In the genomic region with DNA sequence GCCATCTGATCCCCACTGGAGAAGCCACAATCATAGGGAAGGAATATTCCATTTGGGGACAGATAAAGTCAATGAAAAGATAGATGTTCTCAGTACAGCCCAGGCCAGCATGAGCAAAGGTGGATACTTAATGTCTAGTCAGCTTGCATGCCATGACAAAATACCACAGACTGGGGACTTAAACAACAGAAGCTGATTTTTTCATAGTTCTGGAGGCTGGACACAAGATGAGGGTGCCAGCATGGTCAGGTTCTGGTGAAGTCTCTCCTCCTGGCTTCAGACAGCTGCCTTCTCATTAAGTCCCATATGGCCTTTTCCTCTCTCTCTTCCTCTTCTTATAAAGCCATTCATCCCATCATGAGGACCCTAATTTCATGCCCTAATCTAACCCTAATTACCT, we compare ENCODE assay signal across 19 cellular contexts.
A peak's percentile ranks its signal among the peaks of the same experiment; 100 is the strongest.
DNase-seq lines count a peak whose midpoint lies in the region; ATAC-seq and TF ChIP-seq lines count a peak whose summit lies in the region.
"Had no signal": no experiment of that assay in that cellular context is flagged by ENCODE, and none has a peak within 500 bp of the region (broad histone marks: within the 10 kb centered on the region; RNA-seq: fewer than 3 reads in every experiment).

No MANE protein-coding gene starts in this region.

- H2BK120ac ChIP-seq in trophoblast cell (ENCODE audit: insufficient read depth, low read length, poor library complexity) = no peak overlapping the region

- peaks cover 8% of the 10 kb centered on the region for H3K9me3 Mint-ChIP-seq in MCF 10A (ENCODE audit: unreplicated experiment)
- H3K9me3 Mint-ChIP-seq: CD8-positive, alpha-beta T cell; HFFc6 had no signal

- H2AK5ac ChIP-seq in trophoblast cell (ENCODE audit: low read length) = no peak overlapping the region

- H3K79me2 ChIP-seq in mammary epithelial cell (ENCODE audit: insufficient read depth, low read length) (no peaks in the 10 kb centered on the region), trophoblast cell (ENCODE audit: control insufficient read depth, insufficient read depth, low read length, poor library complexity) (no peaks in the 10 kb centered on the region)

- no peak overlapping the region for H3K14ac ChIP-seq in trophoblast cell (ENCODE audit: low read length)

- no peak for ATAC-seq in HG02678 (IDR thresholded peaks at IDR 0.05; ENCODE audit: unreplicated experiment)
- ATAC-seq: CD8-positive, alpha-beta T cell had no signal

- H3K36me3 Mint-ChIP-seq in MCF 10A (ENCODE audit: insufficient read depth, unreplicated experiment) = peaks cover 54% of the 10 kb centered on the region
- H3K36me3 Mint-ChIP-seq: CD4-positive, CD25-positive, alpha-beta regulatory T cell; CD8-positive, alpha-beta T cell had no signal

- H2BK12ac ChIP-seq in trophoblast cell (ENCODE audit: low read length) = no peak overlapping the region

- TF ChIP-seq CTCF in MCF 10A (IDR thresholded peaks at IDR 0.05; ENCODE audit: unreplicated experiment) (no peak), mammary epithelial cell (conservative IDR thresholded peaks at IDR 0.05 in 1 of 2, IDR thresholded peaks at IDR 0.05 in 1 of 2; ENCODE audit: extremely low read depth in 1 of 2, insufficient read depth in 1 of 2, low read depth in 1 of 2, low read length in 2 of 2) (no peak), WERI-Rb-1 (IDR thresholded peaks at IDR 0.05; ENCODE audit: low read depth, low read length) (no peak)

- H4K12ac ChIP-seq in trophoblast cell (ENCODE audit: low read depth, low read length) = no peak overlapping the region

- no peaks in the 10 kb centered on the region for H3K79me1 ChIP-seq in trophoblast cell (ENCODE audit: low read length)

- no peak overlapping the region for H3K18ac ChIP-seq in trophoblast cell (ENCODE audit: low read length)

- H3K36me3 ChIP-seq in mammary epithelial cell (ENCODE audit: insufficient read depth, low read length) = no peaks in the 10 kb centered on the region
- H3K36me3 ChIP-seq in trophoblast cell (ENCODE audit: control insufficient read depth in 1 of 2, insufficient read depth in 2 of 2, low read length in 2 of 2) = no peaks in the 10 kb centered on the region
- no peaks in the 10 kb centered on the region for H3K36me3 ChIP-seq in WERI-Rb-1
- H3K36me3 ChIP-seq: BLaER1, HAP-1 had no signal

- no peak overlapping the region for H3K4me3 ChIP-seq in mammary epithelial cell (replicated peaks in 1 of 3; ENCODE audit: insufficient read depth in 1 of 3, low read depth in 2 of 3, low read length in 3 of 3)
- H3K4me3 ChIP-seq in trophoblast cell (ENCODE audit: low read depth, low read length) = no peak overlapping the region
- no peak overlapping the region for H3K4me3 ChIP-seq in WERI-Rb-1 (ENCODE audit: low read depth, low read length)
- H3K4me3 ChIP-seq: BLaER1, HAP-1 had no signal

- H2AFZ ChIP-seq in mammary epithelial cell (ENCODE audit: low read depth, low read length) (no peak overlapping the region), trophoblast cell (ENCODE audit: insufficient read depth, low read length, poor library complexity) (no peak overlapping the region)

- H3K9ac ChIP-seq in mammary epithelial cell (ENCODE audit: insufficient read depth, low read length) (no peak overlapping the region), trophoblast cell (ENCODE audit: low read length) (no peak overlapping the region)
- H3K9ac ChIP-seq: BLaER1 had no signal

- H3K4me1 Mint-ChIP-seq in MCF 10A (ENCODE audit: insufficient read depth, unreplicated experiment) = peaks cover 50% of the 10 kb centered on the region
- H3K4me1 Mint-ChIP-seq: B cell had no signal

- POLR2A ChIA-PET in MCF 10A (lab: Yijun Ruan, JAX) = interaction anchor here (0.9 to 1.2 kb wide), 3 partner anchors 10 to 46 kb away, joined by 3 to 5 read pairs (median 3); no protein-coding TSS in a partner anchor

- no peak overlapping the region for H3K23ac ChIP-seq in trophoblast cell (ENCODE audit: low read length)

- H3K4me1 ChIP-seq in mammary epithelial cell (ENCODE audit: insufficient read depth, low read length) (peaks cover 16% of the 10 kb centered on the region), trophoblast cell (ENCODE audit: control insufficient read depth in 1 of 2, insufficient read depth in 2 of 2, low read length in 2 of 2) (peaks cover 0 to 5% of the 10 kb centered on the region in 2 experiments)
- H3K4me1 ChIP-seq: Caco-2 had no signal

- BruUV-seq in MCF 10A (replicated peaks; lab: Mats Ljungman, UMichigan) = no TSS peak
- BruUV-seq in mammary epithelial cell (replicated peaks; lab: Mats Ljungman, UMichigan) = no TSS peak

- H3K4me2 ChIP-seq in mammary epithelial cell (ENCODE audit: insufficient read depth, low read depth, low read length) (no peak overlapping the region), trophoblast cell (ENCODE audit: low read length) (no peak overlapping the region)

- no peaks in the 10 kb centered on the region for H3K9me3 ChIP-seq in mammary epithelial cell (replicated peaks; ENCODE audit: insufficient read depth, low read length)
- peaks cover 2% of the 10 kb centered on the region for H3K9me3 ChIP-seq in trophoblast cell (ENCODE audit: insufficient read depth, low read depth, low read length)
- H3K9me3 ChIP-seq in WERI-Rb-1 (ENCODE audit: severe bottlenecking) = no peaks in the 10 kb centered on the region
- H3K9me3 ChIP-seq: BLaER1, Caco-2, HAP-1 had no signal

- no peak overlapping the region for H4K91ac ChIP-seq in trophoblast cell (ENCODE audit: low read depth, low read length)

- CTCF ChIA-PET in MCF 10A (lab: Yijun Ruan, JAX) (no interaction called here), mammary epithelial cell (lab: Charles Lee; ENCODE audit: low non-redundant PET) (no interaction called here)

- dilution Hi-C loops in mammary epithelial cell (cut with HindIII; ENCODE audit: low sequenced_read_pairs) = loop anchor here (5.0 kb wide), 1 partner anchor 35 kb away; no protein-coding TSS in a partner anchor

- in situ Hi-C loops in mammary epithelial cell (cut with MboI; ENCODE audit: low sequenced_read_pairs in 2 of 2) = no loop called here

- H4K20me1 ChIP-seq in mammary epithelial cell (ENCODE audit: insufficient read depth, low read length) = no peaks in the 10 kb centered on the region
- H4K20me1 ChIP-seq: BLaER1 had no signal

- intact Hi-C loops in MCF 10A (cut with micrococcal nuclease) (no loop called here), mammary epithelial cell (cut with micrococcal nuclease) (no loop called here)

- no peaks in the 10 kb centered on the region for H3K27me3 ChIP-seq in mammary epithelial cell (ENCODE audit: insufficient read depth, low read length)
- no peaks in the 10 kb centered on the region for H3K27me3 ChIP-seq in trophoblast cell (ENCODE audit: insufficient read depth, low read length)
- no peaks in the 10 kb centered on the region for H3K27me3 ChIP-seq in WERI-Rb-1 (ENCODE audit: insufficient read depth, low read depth, severe bottlenecking)
- H3K27me3 ChIP-seq: BLaER1 had no signal

- H3K27ac ChIP-seq in mammary epithelial cell (ENCODE audit: insufficient read depth, low read depth, low read length) (no peak overlapping the region), trophoblast cell (ENCODE audit: low read depth, low read length) (no peak overlapping the region), WERI-Rb-1 (no peak overlapping the region)
- H3K27ac ChIP-seq: 22Rv1, BLaER1, C4-2B had no signal

- no peaks in the 10 kb centered on the region for H3K27me3 Mint-ChIP-seq in MCF 10A (ENCODE audit: insufficient read depth, unreplicated experiment)

- H4K8ac ChIP-seq in trophoblast cell (ENCODE audit: low read depth, low read length) = no peak overlapping the region

- no peak overlapping the region for H2BK5ac ChIP-seq in trophoblast cell (ENCODE audit: low read depth, low read length, poor library complexity)

- H3K27ac Mint-ChIP-seq in MCF 10A (ENCODE audit: low read depth, unreplicated experiment) = peak overlapping the region; percentile 74
- H3K27ac Mint-ChIP-seq: B cell; CD4-positive, CD25-positive, alpha-beta regulatory T cell; CD8-positive, alpha-beta T cell; HFFc6 had no signal

- H3K4ac ChIP-seq in trophoblast cell (ENCODE audit: low read depth, low read length) = no peak overlapping the region

- DNase-seq in DMS 273 (lab: John Stamatoyannopoulos, UW; ENCODE audit: unreplicated experiment) (peak; percentile 11), DMS 273 treated with DMSO at 0.1 percent for 48 hours (lab: John Stamatoyannopoulos, UW) (no peak), MCF 10A (ENCODE audit: unreplicated experiment) (no peak), mammary epithelial cell (no peak), trophoblast cell (peak; percentile 96 to 98), WERI-Rb-1 (no peak)
- DNase-seq: Caco-2; CD8-positive, alpha-beta T cell; DMS79 treated with DMSO at 0.1 percent for 48 hours; GF-D8; GOT3; HFFc6 had no signal

- H3K4me3 Mint-ChIP-seq in MCF 10A (ENCODE audit: unreplicated experiment) = no peak overlapping the region
- H3K4me3 Mint-ChIP-seq: B cell; CD4-positive, CD25-positive, alpha-beta regulatory T cell; CD8-positive, alpha-beta T cell; HFFc6 had no signal

Comparison
In these comparisons a context has a peak if more than half of its experiments do, and no peak if none do; other contexts are left out.
1. DNase-seq: peak in DMS 273 (single experiment) and trophoblast cell (2 of 2); none in DMS 273 treated with DMSO at 0.1 percent for 48 hours (single experiment), MCF 10A (single experiment), mammary epithelial cell (single experiment) and WERI-Rb-1 (single experiment).